Comparison of ENCODE assay signal across 23 cellular contexts in genomic region chr6:125539892-125540291, GRCh38.
"Had no signal": no experiment of that assay in that cellular context is flagged by ENCODE, and none has a peak within 500 bp of the region (broad histone marks: within the 10 kb centered on the region; RNA-seq: fewer than 3 reads in every experiment).

No MANE protein-coding gene starts in this region.

- H3K9me3 ChIP-seq: MG63, SJSA1 had no signal

- ATAC-seq: Panc1, PC-3 had no signal

- H3K36me3 ChIP-seq: MG63, SJSA1 had no signal

- H3K4me3 ChIP-seq: MG63, SJSA1, SK-N-MC had no signal

- H3K4me1 ChIP-seq: SJSA1 had no signal

- DNase-seq: IMR-90; Karpas-422; KG1; MG63; NCI-H1092 treated with DMSO at 0.1 percent for 48 hours; NCI-H1417; NCI-H1436 treated with DMSO at 0.1 percent for 48 hours; NCI-H1694; NCI-H187 treated with DMSO at 0.1 percent for 48 hours; NCI-H2029 treated with DMSO at 0.1 percent for 48 hours; NCI-H2171 treated with DMSO at 0.1 percent for 48 hours; NCI-H345; NCI-H446 treated with DMSO at 0.1 percent for 48 hours; NCI-H510A treated with DMSO at 0.1 percent for 48 hours; NCI-H526; NCI-H748 treated with DMSO at 0.1 percent for 48 hours; NK-92 treated with Interleukin-12 subunit alpha and Interleukin-12 subunit beta, amount 100 ng/mL, for 24 hours; PC-3; SIG-M5 had no signal

- H3K27me3 ChIP-seq: MG63, SJSA1 had no signal

- H3K27ac ChIP-seq: RWPE1, SJSA1, SK-N-MC had no signal
